Comparison of ENCODE assay signal across 14 cellular contexts in genomic region chr1:91026777-91027176, GRCh38. TPM values are rescaled to one million over a fixed set of nuclear protein-coding genes. Genes with fewer than 3 reads are reported as not detected.
A peak's percentile ranks its signal among the peaks of the same experiment; 100 is the strongest.
DNase-seq lines count a peak whose midpoint lies in the region; ATAC-seq and TF ChIP-seq lines count a peak whose summit lies in the region.
"Had no signal": no experiment of that assay in that cellular context is flagged by ENCODE, and none has a peak within 500 bp of the region (broad histone marks: within the 10 kb centered on the region; RNA-seq: fewer than 3 reads in every experiment).

No MANE protein-coding gene starts in this region.

- no peak overlapping the region for H3K27ac Mint-ChIP-seq in CD14-positive monocyte
- no peak overlapping the region for H3K27ac Mint-ChIP-seq in activated T-cell treated with anti-CD3 and anti-CD28 coated beads, Interleukin-2, amount 50 U/mL, for 72 hours

- H3K4me3 Mint-ChIP-seq in CD14-positive monocyte: no peak overlapping the region
- no peak overlapping the region for H3K4me3 Mint-ChIP-seq in activated T-cell treated with anti-CD3 and anti-CD28 coated beads, Interleukin-2, amount 50 U/mL, for 72 hours

- intact Hi-C loops in CD14-positive monocyte (cut with micrococcal nuclease): no loop called here

- H3K27me3 ChIP-seq in adipocyte (replicated peaks; ENCODE audit: control insufficient read depth, insufficient read depth, low read length) (no peaks in the 10 kb centered on the region), kidney epithelial cell (ENCODE audit: control insufficient read depth, insufficient read depth, low read length) (no peaks in the 10 kb centered on the region)
- H3K27me3 ChIP-seq: MG63 had no signal

- TF ChIP-seq CTCF in CD14-positive monocyte (IDR thresholded peaks at IDR 0.05) (peak; percentile 21), kidney epithelial cell (IDR thresholded peaks at IDR 0.05; ENCODE audit: insufficient read depth, low read length, poor library complexity, severe bottlenecking) (peak; percentile 13)

- H3K4me3 ChIP-seq in adipocyte (ENCODE audit: low read length) (no peak overlapping the region), kidney epithelial cell (ENCODE audit: low read depth, low read length) (no peak overlapping the region)
- H3K4me3 ChIP-seq: MG63, prostate gland had no signal

- no peaks in the 10 kb centered on the region for H3K36me3 Mint-ChIP-seq in CD14-positive monocyte
- peaks cover 0 to 1% of the 10 kb centered on the region in 2 donors for H3K36me3 Mint-ChIP-seq in activated T-cell treated with anti-CD3 and anti-CD28 coated beads, Interleukin-2, amount 50 U/mL, for 72 hours (ENCODE audit: insufficient read depth in 2 of 2)

- H3K9ac ChIP-seq in adipocyte (ENCODE audit: low read length): no peak overlapping the region

- ATAC-seq in esophagus mucosa: no peak
- ATAC-seq in GM19452 (IDR thresholded peaks at IDR 0.05; ENCODE audit: unreplicated experiment): no peak
- ATAC-seq in activated T-cell treated with anti-CD3 and anti-CD28 coated beads, Interleukin-2, amount 50 U/mL, for 72 hours (replicated peaks in 1 of 2): no peak

- H3K27me3 Mint-ChIP-seq in CD14-positive monocyte (ENCODE audit: low read depth in 3 of 3): peaks cover 0 to 4% (median under 1%) of the 10 kb centered on the region in 3 donors
- peaks cover 12% of the 10 kb centered on the region for H3K27me3 Mint-ChIP-seq in activated T-cell treated with anti-CD3 and anti-CD28 coated beads, Interleukin-2, amount 50 U/mL, for 72 hours (ENCODE audit: low read depth)

- H3K9me3 Mint-ChIP-seq in CD14-positive monocyte: no peaks in the 10 kb centered on the region
- no peaks in the 10 kb centered on the region for H3K9me3 Mint-ChIP-seq in activated T-cell treated with anti-CD3 and anti-CD28 coated beads, Interleukin-2, amount 50 U/mL, for 72 hours

- peaks cover 25% of the 10 kb centered on the region for H3K4me1 Mint-ChIP-seq in CD14-positive monocyte
- peaks cover 27% of the 10 kb centered on the region for H3K4me1 Mint-ChIP-seq in activated T-cell treated with anti-CD3 and anti-CD28 coated beads, Interleukin-2, amount 50 U/mL, for 72 hours (ENCODE audit: low read depth)

- H3K9me3 ChIP-seq in adipocyte (ENCODE audit: control insufficient read depth, low read length): no peaks in the 10 kb centered on the region
- H3K9me3 ChIP-seq: MG63, prostate gland had no signal

- DNase-seq in CD14-positive monocyte (ENCODE audit: low spot score) (no peak), HT1080 (ENCODE audit: low read depth) (peak; percentile 39), adipocyte (ENCODE audit: low read depth) (peak; percentile 42), kidney epithelial cell (ENCODE audit: low read depth) (no peak), glomerular visceral epithelial cell (ENCODE audit: extremely low spot score) (no peak)
- DNase-seq in activated T-cell treated with anti-CD3 and anti-CD28 coated beads, Interleukin-2, amount 50 U/mL, for 72 hours: no peak
- DNase-seq: activated CD4-positive, CD25-positive, alpha-beta regulatory T cell treated with anti-CD3 and anti-CD28 coated beads, Interleukin-2, amount 50 U/mL, for 72 hours; activated naive CD4-positive, alpha-beta T cell treated with Interleukin-2 at 50 U/mL for 16 hours; GDM1; kidney glomerular epithelial cell; MG63 had no signal

- no peaks in the 10 kb centered on the region for H3K36me3 ChIP-seq in adipocyte (ENCODE audit: control insufficient read depth, insufficient read depth, low read length, severe bottlenecking)
- no peaks in the 10 kb centered on the region for H3K36me3 ChIP-seq in kidney epithelial cell (ENCODE audit: control insufficient read depth, insufficient read depth, low read length)
- H3K36me3 ChIP-seq: MG63, prostate gland had no signal

- H3K4me1 ChIP-seq in adipocyte (ENCODE audit: control insufficient read depth, insufficient read depth, low read length): peaks cover 12% of the 10 kb centered on the region
- H3K4me1 ChIP-seq: prostate gland had no signal

RNA-seq across cellular contexts. Expression of gene ZNF644, which starts 4.9 kb away (rescaled TPM):
- polyA plus RNA-seq in CD14-positive monocyte: 10 to 100 TPM; 17.6 to 22.2 TPM
- 32.4 and 35.3 TPM in 2 replicates for total RNA-seq in HT1080 (2014; rRNA removed; shearing (Covaris generic))
- 20.2 and 27.9 TPM in 2 replicates for polyA plus RNA-seq in HT1080 (2015; cell fraction: cytosol; rRNA removed)
- 31.9 and 39.7 TPM in 2 replicates for polyA plus RNA-seq in HT1080 (2015; cell fraction: nucleus; rRNA removed)
- 38.5 and 50.4 TPM in 2 replicates for total RNA-seq in kidney epithelial cell
- total RNA-seq in esophagus mucosa: 27.1 TPM
- 10 to 100 TPM; 54.7 to 68.6 TPM for total RNA-seq in activated T-cell treated with anti-CD3 and anti-CD28 coated beads, Interleukin-2, amount 50 U/mL, for 72 hours

Comparison
In these comparisons a context has a peak if more than half of its experiments do, and no peak if none do; other contexts are left out.
1. DNase-seq: peak in HT1080 (single experiment) and adipocyte (single experiment); none in CD14-positive monocyte (single experiment), kidney epithelial cell (single experiment), glomerular visceral epithelial cell (single experiment) and activated T-cell treated with anti-CD3 and anti-CD28 coated beads, Interleukin-2, amount 50 U/mL, for 72 hours (0 of 2).